Comparison of ENCODE assay signal across 21 cellular contexts in the genomic region with DNA sequence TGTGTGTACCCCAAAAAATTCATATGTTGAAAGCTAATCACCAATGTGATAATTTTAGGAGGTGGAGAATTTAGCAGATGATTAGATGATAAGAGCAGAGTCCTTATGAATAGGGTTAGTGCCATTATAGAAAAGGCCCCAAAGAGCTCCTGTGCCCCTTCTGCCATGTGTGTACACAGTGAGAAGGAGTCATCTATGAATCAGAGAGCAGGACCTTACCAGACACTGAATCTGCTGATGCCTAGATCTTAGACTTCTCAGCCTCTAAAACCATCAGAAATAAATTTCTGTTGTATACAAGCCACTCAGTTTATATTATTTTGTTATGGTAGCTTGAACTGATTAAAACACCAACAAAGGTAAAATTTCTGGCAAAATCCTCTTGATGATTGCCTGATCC.
"Had no signal": no experiment of that assay in that cellular context is flagged by ENCODE, and none has a peak within 500 bp of the region (broad histone marks: within the 10 kb centered on the region; RNA-seq: fewer than 3 reads in every experiment).

No MANE protein-coding gene starts in this region.

- H3K9me3 Mint-ChIP-seq: dendritic cell treated with granulocyte-macrophage colony-stimulating factor and Interleukin-4, amounts not matched to agents 40 ng/mL and 50 ng/mL, for 4 days had no signal

- H3K27me3 Mint-ChIP-seq: activated naive CD8-positive, alpha-beta T cell treated with anti-CD3 and anti-CD28 coated beads, Interleukin-2, amount 50 U/mL, for 24 hours; dendritic cell treated with granulocyte-macrophage colony-stimulating factor and Interleukin-4, amounts not matched to agents 40 ng/mL and 50 ng/mL, for 4 days; effector memory CD8-positive, alpha-beta T cell; naive thymus-derived CD4-positive, alpha-beta T cell; stimulated activated naive B cell treated with anti-CD40 and anti-IgM and Interleukin-4, amounts not matched to agents 10 μg/mL and 1 μg/mL and 100 μg/mL, for 72 hours had no signal

- H3K4me1 Mint-ChIP-seq: activated naive CD8-positive, alpha-beta T cell treated with anti-CD3 and anti-CD28 coated beads, Interleukin-2, amount 50 U/mL, for 24 hours; naive thymus-derived CD4-positive, alpha-beta T cell; stimulated activated naive B cell treated with anti-CD40 and anti-IgM and Interleukin-4, amounts not matched to agents 10 μg/mL and 1 μg/mL and 100 μg/mL, for 72 hours had no signal

- H3K27ac ChIP-seq: breast epithelium, hepatocyte, neutrophil, tibial artery, VCaP had no signal

- H3K4me3 ChIP-seq: breast epithelium, hepatocyte, mucosa of descending colon, tibial artery had no signal

- H2AFZ ChIP-seq: hepatocyte had no signal

- H3K36me3 ChIP-seq: breast epithelium, neutrophil, tibial artery had no signal

- DNase-seq: activated CD4-positive, alpha-beta T cell treated with anti-CD3 and anti-CD28 coated beads, Interleukin-2, amount 50 U/mL, for 48 hours; activated naive CD4-positive, alpha-beta T cell treated with anti-CD3 and anti-CD28 coated beads for 36 hours; activated naive CD8-positive, alpha-beta T cell treated with anti-CD3 and anti-CD28 coated beads, Interleukin-2, amount 50 U/mL, for 24 hours; activated T-cell treated with anti-CD3 and anti-CD28 coated beads, Interleukin-2, amount 50 U/mL, for 1 hour; aorta; effector memory CD8-positive, alpha-beta T cell; islet precursor cell; mucosa of descending colon; naive thymus-derived CD4-positive, alpha-beta T cell; posterior cingulate gyrus; retina; stimulated activated CD4-positive, alpha-beta T cell treated with anti-CD3 and anti-CD28 coated beads, Interleukin-2, amount 100 ng/mL, for 48 hours; stimulated activated naive B cell treated with anti-CD40 and anti-IgM and Interleukin-4, amounts not matched to agents 10 μg/mL and 1 μg/mL and 100 μg/mL, for 72 hours; T1000; tibial artery had no signal

- H3K4me3 Mint-ChIP-seq: activated naive CD4-positive, alpha-beta T cell treated with anti-CD3 and anti-CD28 coated beads for 36 hours; activated naive CD8-positive, alpha-beta T cell treated with anti-CD3 and anti-CD28 coated beads, Interleukin-2, amount 50 U/mL, for 24 hours; dendritic cell treated with granulocyte-macrophage colony-stimulating factor and Interleukin-4, amounts not matched to agents 40 ng/mL and 50 ng/mL, for 4 days; effector memory CD8-positive, alpha-beta T cell; naive thymus-derived CD4-positive, alpha-beta T cell; stimulated activated naive B cell treated with anti-CD40 and anti-IgM and Interleukin-4, amounts not matched to agents 10 μg/mL and 1 μg/mL and 100 μg/mL, for 72 hours had no signal

- H3K9me3 ChIP-seq: breast epithelium, tibial artery had no signal

- H3K36me3 Mint-ChIP-seq: stimulated activated naive B cell treated with anti-CD40 and anti-IgM and Interleukin-4, amounts not matched to agents 10 μg/mL and 1 μg/mL and 100 μg/mL, for 72 hours had no signal

- H3K4me2 ChIP-seq: hepatocyte had no signal

- H3K79me2 ChIP-seq: hepatocyte had no signal

- H3K4me1 ChIP-seq: breast epithelium, tibial artery had no signal

- H3K27ac Mint-ChIP-seq: activated naive CD4-positive, alpha-beta T cell treated with anti-CD3 and anti-CD28 coated beads for 36 hours; activated naive CD8-positive, alpha-beta T cell treated with anti-CD3 and anti-CD28 coated beads, Interleukin-2, amount 50 U/mL, for 24 hours; activated T-helper 2 cell treated with anti-CD3 and anti-CD28 coated beads, Interferon-gamma antibody, Interleukin-2, Interleukin-4, amounts not matched to agents 10 μg/mL and 5 μg/mL and 100 μg/mL, durations not matched to agents 14 hours and 24 hours and 36 hours; dendritic cell treated with granulocyte-macrophage colony-stimulating factor and Interleukin-4, amounts not matched to agents 40 ng/mL and 50 ng/mL, for 4 days; effector memory CD8-positive, alpha-beta T cell; naive thymus-derived CD4-positive, alpha-beta T cell; stimulated activated naive B cell treated with anti-CD40 and anti-IgM and Interleukin-4, amounts not matched to agents 10 μg/mL and 1 μg/mL and 100 μg/mL, for 72 hours had no signal

- H3K27me3 ChIP-seq: breast epithelium, hepatocyte, neutrophil, tibial artery had no signal
